In genomic region chr13:41622545-41623429, GRCh38 we compare ENCODE assay signal across 15 cellular contexts.
DNase-seq lines count a peak whose midpoint lies in the region; ATAC-seq and TF ChIP-seq lines count a peak whose summit lies in the region.
"Had no signal": no experiment of that assay in that cellular context is flagged by ENCODE, and none has a peak within 500 bp of the region (broad histone marks: within the 10 kb centered on the region; RNA-seq: fewer than 3 reads in every experiment).

No MANE protein-coding gene starts in this region.

- no peak overlapping the region for H3K27ac Mint-ChIP-seq in activated CD4-positive, alpha-beta T cell treated with anti-CD3 and anti-CD28 coated beads, Interleukin-2, amount 10 ng/mL, durations not matched to agents 24 days and 14 days

- TF ChIP-seq POLR2A in esophagus muscularis mucosa (IDR thresholded peaks at IDR 0.05; ENCODE audit: low read depth), result no peak

- H3K4me3 ChIP-seq in esophagus muscularis mucosa (no peak overlapping the region), mucosa of descending colon (no peak overlapping the region)

- H3K27me3 ChIP-seq in esophagus muscularis mucosa, result no peaks in the 10 kb centered on the region

- H3K4me1 ChIP-seq in esophagus muscularis mucosa (peaks cover 0 to 11% (median 9%) of the 10 kb centered on the region in 4 donors), mucosa of descending colon (ENCODE audit: low read depth) (no peaks in the 10 kb centered on the region)

- ATAC-seq in Right ventricle myocardium inferior (peak; percentile 74), mucosa of descending colon (peak; percentile 84), HG02970 (IDR thresholded peaks at IDR 0.05; ENCODE audit: low FRiP score, unreplicated experiment) (no peak), GM21737 (IDR thresholded peaks at IDR 0.05; ENCODE audit: unreplicated experiment) (no peak)
- ATAC-seq: SK-N-SH treated with all-trans-retinoic acid at 6 μM for 48 hours had no signal

- peak overlapping the region in 3 of 4 donors; percentile 8 to 41 (median 40) for H3K27ac ChIP-seq in esophagus muscularis mucosa (replicated peaks in 1 of 4)

- no peak for TF ChIP-seq CTCF in esophagus muscularis mucosa (IDR thresholded peaks at IDR 0.05)
- no peak for TF ChIP-seq CTCF in mucosa of descending colon (IDR thresholded peaks at IDR 0.05)

- no peak overlapping the region for H3K4me3 Mint-ChIP-seq in activated CD4-positive, alpha-beta T cell treated with anti-CD3 and anti-CD28 coated beads, Interleukin-2, amount 10 ng/mL, durations not matched to agents 24 days and 14 days

- WGBS in esophagus muscularis mucosa, result 66% methylated on average over 6 of the region's 6 CpGs

- intact Hi-C loops in Right ventricle myocardium inferior (cut with DNase I), result no loop called here
- intact Hi-C loops in cardiac septum (cut with DNase I), result no loop called here
- intact Hi-C loops in esophagus muscularis mucosa (cut with DNase I), result no loop called here
- intact Hi-C loops in mucosa of descending colon (cut with DNase I, micrococcal nuclease), result no loop called here
- intact Hi-C loops in activated CD4-positive, alpha-beta T cell treated with anti-CD3 and anti-CD28 coated beads, Interleukin-2, amount 10 ng/mL, durations not matched to agents 24 days and 14 days (cut with micrococcal nuclease), result no loop called here

- H3K9me3 Mint-ChIP-seq in activated CD4-positive, alpha-beta T cell treated with anti-CD3 and anti-CD28 coated beads, Interleukin-2, amount 10 ng/mL, durations not matched to agents 24 days and 14 days, result peaks cover 6% of the 10 kb centered on the region

- no peaks in the 10 kb centered on the region for H3K36me3 ChIP-seq in esophagus muscularis mucosa
- no peaks in the 10 kb centered on the region for H3K36me3 ChIP-seq in mucosa of descending colon (ENCODE audit: low read depth)

- H3K9me3 ChIP-seq in esophagus muscularis mucosa (no peaks in the 10 kb centered on the region), mucosa of descending colon (no peaks in the 10 kb centered on the region)

- H3K36me3 Mint-ChIP-seq in activated CD4-positive, alpha-beta T cell treated with anti-CD3 and anti-CD28 coated beads, Interleukin-2, amount 10 ng/mL, durations not matched to agents 24 days and 14 days (ENCODE audit: low read depth), result peaks cover 12% of the 10 kb centered on the region

- TF ChIP-seq EP300 in esophagus muscularis mucosa (IDR thresholded peaks at IDR 0.05), result no peak

- DNase-seq in Right ventricle myocardium inferior (ENCODE audit: missing footprints), result no peak
- DNase-seq in cardiac septum (ENCODE audit: low spot score), result no peak
- DNase-seq in esophagus muscularis mucosa (ENCODE audit: extremely low spot score), result no peak
- no peak for DNase-seq in mucosa of descending colon
- DNase-seq in NCI-H82 (lab: John Stamatoyannopoulos, UW), result no peak
- no peak for DNase-seq in activated CD4-positive, alpha-beta T cell treated with anti-CD3 and anti-CD28 coated beads, Interleukin-2, amount 10 ng/mL, durations not matched to agents 24 days and 14 days
- DNase-seq: 8988T; activated CD4-positive, alpha-beta T cell treated with anti-CD3 and anti-CD28 coated beads for 48 hours; activated naive CD4-positive, alpha-beta T cell treated with anti-CD3 and anti-CD28 coated beads, Interleukin-2, amount 50 U/mL, for 16 hours; DMS79 treated with DMSO at 0.1 percent for 48 hours; NCI-H2171; posterior cingulate gyrus had no signal

- H3K4me1 Mint-ChIP-seq in activated CD4-positive, alpha-beta T cell treated with anti-CD3 and anti-CD28 coated beads, Interleukin-2, amount 10 ng/mL, durations not matched to agents 24 days and 14 days, result no peaks in the 10 kb centered on the region

- H3K27me3 Mint-ChIP-seq in activated CD4-positive, alpha-beta T cell treated with anti-CD3 and anti-CD28 coated beads, Interleukin-2, amount 10 ng/mL, durations not matched to agents 24 days and 14 days, result no peaks in the 10 kb centered on the region

Comparison
In these comparisons a context has a peak if more than half of its experiments do, and no peak if none do; other contexts are left out.
1. ATAC-seq: peak in Right ventricle myocardium inferior (single experiment) and mucosa of descending colon (single experiment); none in HG02970 (single experiment) and GM21737 (single experiment).